ENCODE assay signal across 7 cellular contexts in the genomic region with DNA sequence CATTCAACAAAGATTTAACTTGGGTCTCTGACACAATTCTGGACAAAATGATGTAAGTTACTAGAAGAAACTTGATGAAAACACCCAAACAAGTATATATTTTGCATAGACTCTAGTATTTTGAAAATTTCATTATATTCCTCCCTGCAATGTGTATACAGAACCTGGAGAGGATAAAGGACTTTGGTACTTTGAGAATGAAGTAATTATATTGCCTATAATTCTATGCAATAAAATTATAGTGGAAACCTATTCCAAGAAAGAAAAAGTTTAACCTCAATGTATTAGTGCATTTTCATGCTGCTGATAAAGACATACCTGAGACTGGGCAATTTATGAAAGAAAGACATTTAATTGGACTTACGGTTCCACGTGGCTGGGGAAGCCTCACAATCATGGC.
"Had no signal": no experiment of that assay in that cellular context is flagged by ENCODE, and none has a peak within 500 bp of the region (broad histone marks: within the 10 kb centered on the region; RNA-seq: fewer than 3 reads in every experiment).

No MANE protein-coding gene starts in this region.

- FAIRE-seq: HTR-8/SVneo had no signal

- ATAC-seq: HCT116 had no signal

- H3K9me3 ChIP-seq: HAP-1 had no signal

- H3K27ac Mint-ChIP-seq: IgD-negative memory B cell had no signal

- H3K4me1 ChIP-seq: HAP-1 had no signal

- H3K4me1 Mint-ChIP-seq: IgD-negative memory B cell had no signal

- H3K4me3 ChIP-seq: HAP-1 had no signal

- DNase-seq: GOT3, H7, KBM-7 had no signal

- H3K27me3 Mint-ChIP-seq: IgD-negative memory B cell had no signal

- H3K4me3 Mint-ChIP-seq: IgD-negative memory B cell had no signal

- H3K36me3 ChIP-seq: HAP-1 had no signal

- H3K36me3 Mint-ChIP-seq: IgD-negative memory B cell had no signal
